ENCODE assay signal across 16 cellular contexts in the genomic region with DNA sequence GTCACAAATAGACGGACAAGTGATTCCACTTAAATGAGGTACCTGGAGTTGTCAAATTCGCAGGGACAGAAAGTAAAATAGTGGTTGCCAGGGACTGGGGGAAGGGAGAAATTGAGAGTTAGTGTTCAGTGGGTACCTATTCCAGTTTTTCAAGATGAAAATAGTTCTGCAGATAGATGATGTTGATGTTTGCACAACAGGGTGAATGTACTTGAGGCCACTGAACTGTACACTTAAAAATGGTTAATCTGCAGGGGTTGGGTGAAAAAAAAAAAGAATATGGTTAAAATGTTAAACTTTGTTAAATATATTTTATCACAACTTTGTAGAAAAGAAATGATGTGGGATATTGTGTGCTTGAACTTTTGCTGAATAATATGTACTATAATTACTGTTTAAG.
"Had no signal": no experiment of that assay in that cellular context is flagged by ENCODE, and none has a peak within 500 bp of the region (broad histone marks: within the 10 kb centered on the region; RNA-seq: fewer than 3 reads in every experiment).

No MANE protein-coding gene starts in this region.

- ATAC-seq: activated CD8-positive, alpha-beta memory T cell treated with anti-CD3 and anti-CD28 coated beads, Interleukin-2, amount 10 ng/mL, durations not matched to agents 7 days and 5 days; heart left ventricle; natural killer cell treated with Interleukin-12 subunit alpha and Interleukin-12 subunit beta and Interleukin-15 and Interleukin-18, amount 100 ng/mL, for 72 hours; psoas muscle; right lobe of liver; upper lobe of right lung had no signal

- H3K27me3 ChIP-seq: breast epithelium, heart left ventricle, right lobe of liver, suprapubic skin, upper lobe of right lung had no signal

- H3K9me3 ChIP-seq: breast epithelium, heart left ventricle, psoas muscle, right lobe of liver, suprapubic skin, upper lobe of right lung had no signal

- H3K9me3 Mint-ChIP-seq: natural killer cell treated with Interleukin-12 subunit alpha and Interleukin-12 subunit beta and Interleukin-15 and Interleukin-18, amount 100 ng/mL, for 72 hours had no signal

- H3K27ac Mint-ChIP-seq: activated CD8-positive, alpha-beta memory T cell treated with anti-CD3 and anti-CD28 coated beads, Interleukin-2, amount 10 ng/mL, durations not matched to agents 7 days and 5 days; natural killer cell treated with Interleukin-12 subunit alpha and Interleukin-12 subunit beta and Interleukin-15 and Interleukin-18, amount 100 ng/mL, for 72 hours had no signal

- H3K27ac ChIP-seq: breast epithelium, heart left ventricle, psoas muscle, right lobe of liver, SK-N-MC, suprapubic skin, upper lobe of right lung had no signal

- H3K4me1 ChIP-seq: breast epithelium, right lobe of liver had no signal

- H3K4me3 Mint-ChIP-seq: activated CD8-positive, alpha-beta memory T cell treated with anti-CD3 and anti-CD28 coated beads, Interleukin-2, amount 10 ng/mL, durations not matched to agents 7 days and 5 days; natural killer cell treated with Interleukin-12 subunit alpha and Interleukin-12 subunit beta and Interleukin-15 and Interleukin-18, amount 100 ng/mL, for 72 hours had no signal

- H3K4me3 ChIP-seq: breast epithelium, heart left ventricle, psoas muscle, right lobe of liver, SK-N-MC, suprapubic skin, upper lobe of right lung had no signal

- DNase-seq: activated CD4-positive, CD25-positive, alpha-beta regulatory T cell; activated naive CD4-positive, alpha-beta T cell treated with anti-CD3 and anti-CD28 coated beads, Interleukin-2, amount 50 U/mL, for 16 hours; anterior cingulate cortex; foreskin melanocyte; heart left ventricle; mammary epithelial cell; occipital lobe; psoas muscle; right lobe of liver; stimulated activated naive CD4-positive, alpha-beta T cell; upper lobe of right lung had no signal

- H3K36me3 Mint-ChIP-seq: natural killer cell treated with Interleukin-12 subunit alpha and Interleukin-12 subunit beta and Interleukin-15 and Interleukin-18, amount 100 ng/mL, for 72 hours had no signal

- H3K27me3 Mint-ChIP-seq: activated CD8-positive, alpha-beta memory T cell treated with anti-CD3 and anti-CD28 coated beads, Interleukin-2, amount 10 ng/mL, durations not matched to agents 7 days and 5 days; natural killer cell treated with Interleukin-12 subunit alpha and Interleukin-12 subunit beta and Interleukin-15 and Interleukin-18, amount 100 ng/mL, for 72 hours had no signal

- H3K36me3 ChIP-seq: breast epithelium, heart left ventricle, right lobe of liver, suprapubic skin, upper lobe of right lung had no signal
